ENCODE assay signal across 26 cellular contexts in the genomic region with DNA sequence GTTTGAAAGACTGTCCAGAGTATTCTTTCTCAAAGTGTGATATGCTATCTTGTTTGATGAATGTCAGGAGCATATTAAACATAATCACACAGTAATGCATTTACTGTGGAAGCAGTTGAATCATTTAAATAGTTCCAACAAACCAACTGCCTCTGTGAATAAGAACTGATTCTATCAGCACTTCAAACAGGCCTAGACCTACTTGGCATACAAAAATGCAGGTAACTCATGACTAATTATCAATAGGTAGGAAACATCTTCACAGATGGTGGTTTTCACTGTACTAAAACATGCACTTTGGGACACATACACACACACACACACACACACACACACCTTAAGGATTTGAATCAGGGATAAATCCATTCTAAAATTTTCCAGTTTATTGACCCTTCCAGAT.
DNase-seq lines count a peak whose midpoint lies in the region; ATAC-seq, FAIRE-seq and TF ChIP-seq lines count a peak whose summit lies in the region.
"Had no signal": no experiment of that assay in that cellular context is flagged by ENCODE, and none has a peak within 500 bp of the region (broad histone marks: within the 10 kb centered on the region; RNA-seq: fewer than 3 reads in every experiment).

No MANE protein-coding gene starts in this region.

- CTCF ChIA-PET in GM12878 (lab: Yijun Ruan, JAX) = interaction anchor here (0.6 kb wide), 1 partner anchor 334 kb away, joined by 3 read pairs; no protein-coding TSS in a partner anchor

- no peak for TF ChIP-seq CTCF in GM12878 (IDR thresholded peaks at IDR 0.05 in 2 of 3, conservative IDR thresholded peaks at IDR 0.05 in 1 of 3; ENCODE audit: control insufficient read depth in 2 of 3, extremely low read depth in 1 of 3, insufficient read depth in 1 of 3, low read depth in 3 of 3, low read length in 3 of 3)
- TF ChIP-seq CTCF in foreskin keratinocyte (conservative IDR thresholded peaks at IDR 0.05) = no peak

- H3K79me2 ChIP-seq in GM12878 (ENCODE audit: control insufficient read depth, insufficient read depth, low read length) = no peaks in the 10 kb centered on the region
- no peaks in the 10 kb centered on the region for H3K79me2 ChIP-seq in Karpas-422 (ENCODE audit: low read length)

- ATAC-seq in GM12878 (no peak), foreskin keratinocyte (peak; percentile 25), GM19455 (IDR thresholded peaks at IDR 0.05; ENCODE audit: unreplicated experiment) (no peak)

- H3K27me3 ChIP-seq in GM12878 (replicated peaks in 1 of 2; ENCODE audit: control insufficient read depth in 2 of 2, insufficient read depth in 2 of 2, low read length in 1 of 2) (no peaks in the 10 kb centered on the region), foreskin keratinocyte (no peaks in the 10 kb centered on the region), Karpas-422 (ENCODE audit: low read length) (no peaks in the 10 kb centered on the region)
- H3K27me3 ChIP-seq: BLaER1 had no signal

- H3K4me1 ChIP-seq in GM12878 (ENCODE audit: control insufficient read depth, insufficient read depth, low read length) (no peaks in the 10 kb centered on the region), foreskin keratinocyte (peaks cover 3% of the 10 kb centered on the region), Karpas-422 (ENCODE audit: low read length) (no peaks in the 10 kb centered on the region)
- H3K4me1 ChIP-seq: BE2C, BLaER1 had no signal

- H4K20me1 ChIP-seq in GM12878 (ENCODE audit: control insufficient read depth, insufficient read depth) (no peaks in the 10 kb centered on the region), Karpas-422 (ENCODE audit: insufficient read depth, low read depth, low read length) (no peaks in the 10 kb centered on the region)
- H4K20me1 ChIP-seq: BLaER1 had no signal

- H3K9me2 ChIP-seq in Karpas-422 (replicated peaks; ENCODE audit: insufficient read depth, low read length) = no peaks in the 10 kb centered on the region

- no peak for DNase-seq in GM12891 (ENCODE audit: insufficient read length, low spot score)
- DNase-seq in GM12878 (ENCODE audit: low read depth, low spot score) = no peak
- DNase-seq in foreskin keratinocyte = peak; percentile 40 to 72
- no peak for DNase-seq in urothelium cell line (ENCODE audit: low spot score)
- no peak for DNase-seq in Karpas-422
- DNase-seq in HT-29 (ENCODE audit: low spot score) = no peak
- DNase-seq: 8988T; ACHN; BE2C; C1 segment of cervical spinal cord; CD4-positive, alpha-beta memory T cell; CD4-positive, CD25-positive, alpha-beta regulatory T cell; CD8-positive, alpha-beta memory T cell; COR-L47; DMS 273 treated with DMSO at 0.1 percent for 48 hours; DMS153; DMS53; DMS79; DND-41; EL; GDM1 had no signal

- peak; percentile 5 for FAIRE-seq in GM12891 (lab: Jason Lieb, UNC)
- peak; percentile 54 for FAIRE-seq in GM12878 (lab: Jason Lieb, UNC)
- FAIRE-seq in urothelium cell line (lab: Jason Lieb, UNC) = peak; percentile 32
- FAIRE-seq: A204.1, GM12892, GM18507 had no signal

- H3K4me2 ChIP-seq in GM12878 (ENCODE audit: control insufficient read depth, insufficient read depth) = no peak overlapping the region
- H3K4me2 ChIP-seq in Karpas-422 (ENCODE audit: low read depth, low read length, poor library complexity, severe bottlenecking) = no peak overlapping the region
- H3K4me2 ChIP-seq: BLaER1 had no signal

- H2AFZ ChIP-seq in GM12878 (ENCODE audit: control insufficient read depth, low read depth, low read length) = no peak overlapping the region
- no peak overlapping the region for H2AFZ ChIP-seq in Karpas-422 (ENCODE audit: low read length)

- H3K9me3 ChIP-seq in GM12878 (replicated peaks; ENCODE audit: control insufficient read depth, insufficient read depth, low read length) (no peaks in the 10 kb centered on the region), Karpas-422 (ENCODE audit: low read length) (no peaks in the 10 kb centered on the region)
- H3K9me3 ChIP-seq: BE2C, BLaER1 had no signal

- no peak overlapping the region for H3K27ac ChIP-seq in GM12878 (ENCODE audit: control insufficient read depth, insufficient read depth)
- no peak overlapping the region for H3K27ac ChIP-seq in foreskin keratinocyte
- no peak overlapping the region for H3K27ac ChIP-seq in Karpas-422 (ENCODE audit: low read length)
- H3K27ac ChIP-seq: BLaER1 had no signal

- no peak for TF ChIP-seq RAD21 in GM12878 (IDR thresholded peaks at IDR 0.05; ENCODE audit: insufficient read depth, low read depth, low read length)

- POLR2A ChIA-PET in GM12878 (lab: Charles Lee) = no interaction called here

- in situ Hi-C loops in GM12878 (cut with MboI) = no loop called here

- no peaks in the 10 kb centered on the region for H3K36me3 ChIP-seq in GM12878 (ENCODE audit: control insufficient read depth in 2 of 2, insufficient read depth in 2 of 2, low read length in 1 of 2)
- no peaks in the 10 kb centered on the region for H3K36me3 ChIP-seq in Karpas-422 (ENCODE audit: insufficient read depth, low read length)
- H3K36me3 ChIP-seq: BE2C, BLaER1 had no signal

- H3K9ac ChIP-seq in GM12878 (ENCODE audit: control insufficient read depth, insufficient read depth, low read length) = no peak overlapping the region
- H3K9ac ChIP-seq in Karpas-422 (ENCODE audit: low read length) = no peak overlapping the region
- H3K9ac ChIP-seq: BLaER1 had no signal

- BruUV-seq in GM12878 (replicated peaks; lab: Mats Ljungman, UMichigan) = no TSS peak

- SMC1A ChIA-PET in GM12878 (lab: Charles Lee; ENCODE audit: uncharacterized antibody, unreplicated experiment) = no interaction called here

- H3K4me3 ChIP-seq in GM12878 (no peak overlapping the region), Karpas-422 (ENCODE audit: low read length) (no peak overlapping the region)
- H3K4me3 ChIP-seq: BLaER1 had no signal

- RAD21 ChIA-PET in GM12878 (lab: Charles Lee; ENCODE audit: unreplicated experiment) = no interaction called here

- TF ChIP-seq POLR2A in GM12891 (IDR thresholded peaks at IDR 0.05; ENCODE audit: low read depth, low read length) (no peak), GM12878 (IDR thresholded peaks at IDR 0.05; ENCODE audit: low read depth, low read length) (no peak)

- TF ChIP-seq EP300 in GM12878 (IDR thresholded peaks at IDR 0.05; ENCODE audit: borderline replicate concordance in 1 of 2, control insufficient read depth in 1 of 2, low read depth in 2 of 2, low read length in 2 of 2) = no peak

- intact Hi-C loops in GM12878 (cut with micrococcal nuclease; ENCODE audit: unreplicated experiment) = no loop called here

TF ChIP-seq in GM12891, 5 proteins besides CTCF, POLR2A, EP300 and RAD21:
- TF ChIP-seq PAX5 (IDR thresholded peaks at IDR 0.05; ENCODE audit: insufficient read depth, low read length, severe bottlenecking) (no peak), POU2F2 (IDR thresholded peaks at IDR 0.05; ENCODE audit: low read depth, low read length) (no peak), TAF1 (IDR thresholded peaks at IDR 0.05; ENCODE audit: low read depth, low read length) (no peak), SPI1 (IDR thresholded peaks at IDR 0.05; ENCODE audit: low read depth, low read length) (no peak), POLR2AphosphoS5 (IDR thresholded peaks at IDR 0.05; ENCODE audit: low read depth, low read length) (no peak)

TF ChIP-seq in GM12878, 131 proteins besides CTCF, POLR2A, EP300 and RAD21:
- TF ChIP-seq ATF7 (IDR thresholded peaks at IDR 0.05; ENCODE audit: low read depth) (no peak), RB1 (IDR thresholded peaks at IDR 0.05; ENCODE audit: borderline replicate concordance) (no peak), CUX1 (IDR thresholded peaks at IDR 0.05; ENCODE audit: insufficient replicate concordance, low read depth, low read length) (no peak), RAD51 (IDR thresholded peaks at IDR 0.05) (no peak), CHD4 (IDR thresholded peaks at IDR 0.05) (no peak), BHLHE40 (IDR thresholded peaks at IDR 0.05; ENCODE audit: borderline replicate concordance in 1 of 2, low read depth in 2 of 2, low read length in 1 of 2) (no peak), CHD2 (IDR thresholded peaks at IDR 0.05; ENCODE audit: borderline replicate concordance, low read depth, low read length) (no peak), SRF (IDR thresholded peaks at IDR 0.05; ENCODE audit: low read depth in 2 of 2, low read length in 2 of 2) (no peak)

Comparison
In these comparisons a context has a peak if more than half of its experiments do, and no peak if none do; other contexts are left out.
1. DNase-seq: peak in foreskin keratinocyte (2 of 2); none in GM12891 (single experiment), GM12878 (single experiment), urothelium cell line (single experiment), Karpas-422 (single experiment) and HT-29 (single experiment).